2 cellular contexts compared by ENCODE assay signal in the genomic region with DNA sequence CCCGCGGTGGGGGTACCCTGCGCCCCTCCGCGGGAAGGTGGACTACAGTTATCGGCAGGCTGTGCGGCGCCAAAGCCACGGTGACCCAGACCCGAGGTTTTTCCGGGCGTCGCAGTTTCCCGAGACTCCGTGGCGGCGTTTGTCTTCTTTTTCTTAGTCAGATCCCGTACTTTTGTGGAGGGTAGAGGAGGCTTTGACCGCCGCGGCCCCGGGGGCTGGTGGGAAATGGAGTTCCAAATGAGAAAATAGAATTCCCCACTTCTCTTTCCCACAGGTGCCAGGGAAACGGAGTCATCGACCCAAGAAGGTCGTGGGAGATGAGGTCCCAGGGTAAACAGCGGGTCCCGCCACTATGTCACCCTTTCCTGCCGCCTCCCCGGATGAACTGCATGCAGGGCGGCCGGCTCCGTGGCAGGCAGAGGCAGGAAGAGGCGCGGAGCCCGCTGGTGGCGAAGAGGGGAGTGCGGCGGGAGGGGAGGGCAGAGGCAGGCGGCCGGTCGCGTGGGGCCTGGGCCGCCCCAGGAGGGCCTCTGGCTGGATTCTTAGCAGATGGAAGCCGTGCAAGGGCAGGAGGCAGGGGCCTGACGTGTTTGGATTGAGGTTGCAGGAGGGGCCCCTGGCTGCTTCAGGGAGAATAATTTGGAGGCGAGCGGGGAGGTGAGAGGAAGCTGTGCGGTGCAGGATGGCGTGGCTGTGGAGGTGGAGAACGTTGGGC.
TF ChIP-seq lines count a peak whose summit lies in the region.

No MANE protein-coding gene starts in this region.

TF ChIP-seq in K562, 482 proteins besides CTCF, POLR2A, EP300 and RAD21:
- TF ChIP-seq, protein P1, sequence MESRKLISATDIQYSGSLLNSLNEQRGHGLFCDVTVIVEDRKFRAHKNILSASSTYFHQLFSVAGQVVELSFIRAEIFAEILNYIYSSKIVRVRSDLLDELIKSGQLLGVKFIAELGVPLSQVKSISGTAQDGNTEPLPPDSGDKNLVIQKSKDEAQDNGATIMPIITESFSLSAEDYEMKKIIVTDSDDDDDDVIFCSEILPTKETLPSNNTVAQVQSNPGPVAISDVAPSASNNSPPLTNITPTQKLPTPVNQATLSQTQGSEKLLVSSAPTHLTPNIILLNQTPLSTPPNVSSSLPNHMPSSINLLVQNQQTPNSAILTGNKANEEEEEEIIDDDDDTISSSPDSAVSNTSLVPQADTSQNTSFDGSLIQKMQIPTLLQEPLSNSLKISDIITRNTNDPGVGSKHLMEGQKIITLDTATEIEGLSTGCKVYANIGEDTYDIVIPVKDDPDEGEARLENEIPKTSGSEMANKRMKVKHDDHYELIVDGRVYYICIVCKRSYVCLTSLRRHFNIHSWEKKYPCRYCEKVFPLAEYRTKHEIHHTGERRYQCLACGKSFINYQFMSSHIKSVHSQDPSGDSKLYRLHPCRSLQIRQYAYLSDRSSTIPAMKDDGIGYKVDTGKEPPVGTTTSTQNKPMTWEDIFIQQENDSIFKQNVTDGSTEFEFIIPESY (CRISPR knock-in tag; IDR thresholded peaks at IDR 0.05): peak; percentile 11; the same call in 1 of the 2 replicates
- TF ChIP-seq POLR2G (IDR thresholded peaks at IDR 0.05; ENCODE audit: low read depth, low read length) (peak; percentile 77), POLR2AphosphoS5 (IDR thresholded peaks at IDR 0.05; ENCODE audit: control insufficient read depth, insufficient read depth, low read depth, low read length) (0 out of 2 replicates have a peak, but pooled peaks have one; percentile 10), RBM22 (IDR thresholded peaks at IDR 0.05; ENCODE audit: low read depth, low read length, poor library complexity, severe bottlenecking) (peak; percentile 81), TRIM24 (IDR thresholded peaks at IDR 0.05) (no peak), EGR1 (conservative IDR thresholded peaks at IDR 0.05) (no peak), RBFOX2 (IDR thresholded peaks at IDR 0.05; ENCODE audit: low read depth, low read length) (peak; percentile 67)
- TF ChIP-seq, protein P2, sequence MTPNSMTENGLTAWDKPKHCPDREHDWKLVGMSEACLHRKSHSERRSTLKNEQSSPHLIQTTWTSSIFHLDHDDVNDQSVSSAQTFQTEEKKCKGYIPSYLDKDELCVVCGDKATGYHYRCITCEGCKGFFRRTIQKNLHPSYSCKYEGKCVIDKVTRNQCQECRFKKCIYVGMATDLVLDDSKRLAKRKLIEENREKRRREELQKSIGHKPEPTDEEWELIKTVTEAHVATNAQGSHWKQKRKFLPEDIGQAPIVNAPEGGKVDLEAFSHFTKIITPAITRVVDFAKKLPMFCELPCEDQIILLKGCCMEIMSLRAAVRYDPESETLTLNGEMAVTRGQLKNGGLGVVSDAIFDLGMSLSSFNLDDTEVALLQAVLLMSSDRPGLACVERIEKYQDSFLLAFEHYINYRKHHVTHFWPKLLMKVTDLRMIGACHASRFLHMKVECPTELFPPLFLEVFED (CRISPR knock-in tag; conservative IDR thresholded peaks at IDR 0.05): 0 out of 2 replicates have a peak, but pooled peaks have one; percentile 17

TF ChIP-seq in HEK293T, 16 proteins besides CTCF, POLR2A, EP300 and RAD21:
- TF ChIP-seq CTBP1 (IDR thresholded peaks at IDR 0.05; ENCODE audit: borderline replicate concordance): no peak
- TF ChIP-seq FOXK2 (IDR thresholded peaks at IDR 0.05): no peak
- TF ChIP-seq SP1 (IDR thresholded peaks at IDR 0.05): no peak
- no peak for TF ChIP-seq ELF4 (IDR thresholded peaks at IDR 0.05)
- no peak for TF ChIP-seq FOXM1 (IDR thresholded peaks at IDR 0.05; ENCODE audit: borderline replicate concordance)
- no peak for TF ChIP-seq ARNT (IDR thresholded peaks at IDR 0.05)
- no peak for TF ChIP-seq LEF1 (IDR thresholded peaks at IDR 0.05; ENCODE audit: borderline replicate concordance)
- no peak for TF ChIP-seq L3MBTL2 (conservative IDR thresholded peaks at IDR 0.05)
- TF ChIP-seq HDGF (IDR thresholded peaks at IDR 0.05; ENCODE audit: borderline replicate concordance): no peak
